In genomic region chr22:46619830-46620501, GRCh38 we compare ENCODE assay signal across 8 cellular contexts. TPM values are rescaled to one million over a fixed set of nuclear protein-coding genes. Genes with fewer than 3 reads are reported as not detected.
DNase-seq lines count a peak whose midpoint lies in the region; ATAC-seq lines count a peak whose summit lies in the region.

GRAMD4 (plus strand) TSS chr22:46620386; CDS start chr22:46626800, 6,414 bp downstream.

- DNase-seq in CD1c-positive myeloid dendritic cell (ENCODE audit: extremely low spot score) (peak; percentile 63), NCI-H82 (lab: John Stamatoyannopoulos, UW) (peak; percentile 94), dermis microvascular lymphatic vessel endothelial cell (ENCODE audit: low read depth in 2 of 2) (no peak), mucosa of gallbladder (ENCODE audit: low spot score) (no peak)

- no peak for ATAC-seq in GM21619 (IDR thresholded peaks at IDR 0.05; ENCODE audit: unreplicated experiment)
- ATAC-seq in HG02973 (IDR thresholded peaks at IDR 0.05; ENCODE audit: unreplicated experiment): no peak
- ATAC-seq in GM21423 (IDR thresholded peaks at IDR 0.05; ENCODE audit: unreplicated experiment): no peak
- ATAC-seq in HG03139 (IDR thresholded peaks at IDR 0.05; ENCODE audit: unreplicated experiment): no peak

RNA-seq across cellular contexts. Expression of gene GRAMD4, which starts in this region (rescaled TPM):
- 30.9 and 50.4 TPM in 2 replicates for total RNA-seq in dermis microvascular lymphatic vessel endothelial cell
- total RNA-seq in mucosa of gallbladder: 142 TPM

Comparison
In these comparisons a context has a peak if more than half of its experiments do, and no peak if none do; other contexts are left out.
1. DNase-seq: peak in CD1c-positive myeloid dendritic cell (single experiment) and NCI-H82 (single experiment); none in dermis microvascular lymphatic vessel endothelial cell (0 of 2) and mucosa of gallbladder (single experiment).